Comparison of ENCODE assay signal across 13 cellular contexts in the genomic region with DNA sequence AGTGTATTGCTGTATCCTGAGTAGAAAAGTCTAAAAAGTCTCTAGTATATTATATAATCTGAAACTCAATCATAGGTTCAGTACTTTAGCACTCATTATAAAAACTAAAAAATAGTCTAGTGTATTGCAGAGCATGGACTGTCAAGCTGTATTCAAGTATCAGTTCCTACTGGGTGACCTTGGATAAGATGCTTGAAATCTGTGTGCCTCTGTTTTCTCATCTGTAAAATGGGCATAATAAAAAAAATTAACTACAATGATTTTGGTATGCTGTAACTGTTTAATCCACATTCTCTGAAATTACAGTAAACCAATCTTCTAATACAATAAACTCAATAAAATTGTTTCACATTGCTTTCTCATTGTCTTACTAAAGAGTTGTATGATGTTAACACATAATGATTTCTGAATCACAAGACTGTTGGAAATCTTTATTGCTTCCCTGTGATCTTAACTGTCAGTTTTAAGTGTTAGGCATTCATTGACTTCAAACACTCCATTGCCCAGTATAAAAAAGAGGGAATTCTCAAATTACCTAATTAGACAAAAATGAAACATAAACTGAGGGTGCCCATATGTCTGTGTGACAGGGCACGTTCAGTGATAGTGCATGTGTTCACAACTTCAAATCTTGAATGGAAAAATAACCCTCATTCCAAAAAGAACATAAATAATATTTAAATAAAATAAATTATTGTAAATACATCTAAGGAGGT. TPM values are rescaled to one million over a fixed set of nuclear protein-coding genes. Genes with fewer than 3 reads are reported as not detected.
DNase-seq lines count a peak whose midpoint lies in the region; ATAC-seq and TF ChIP-seq lines count a peak whose summit lies in the region.
"Had no signal": no experiment of that assay in that cellular context is flagged by ENCODE, and none has a peak within 500 bp of the region (broad histone marks: within the 10 kb centered on the region; RNA-seq: fewer than 3 reads in every experiment).

No MANE protein-coding gene starts in this region.

- peak overlapping the region in 2 of 3 experiments; percentile 91 to 92 for H3K4me3 Mint-ChIP-seq in nephron
- H3K4me3 Mint-ChIP-seq: activated T-cell treated with anti-CD3 and anti-CD28 coated beads, Interleukin-2, amount 50 U/mL, for 72 hours; central memory CD8-positive, alpha-beta T cell; GM23338 had no signal

- intact Hi-C loops in heart right ventricle (cut with DNase I) (loop anchor here in 4 of 10 donors (5.0 to 10.0 kb wide), 5 partner anchors 49 to 211 kb away; no protein-coding TSS in a partner anchor), left cardiac atrium (cut with DNase I) (loop anchor here (5.0 to 10.0 kb wide), 2 partner anchors 51 to 59 kb away; no protein-coding TSS in a partner anchor), esophagus muscularis mucosa (cut with DNase I) (no loop called here), uterus (cut with DNase I; ENCODE audit: low total_unique reads) (no loop called here)

- WGBS in heart right ventricle, 2 donors: 17 to 21% methylated on average over 1 of the region's 1 CpG
- 44% methylated on average over 1 of the region's 1 CpG for WGBS in esophagus muscularis mucosa

- no peaks in the 10 kb centered on the region for H3K9me3 ChIP-seq in heart right ventricle
- no peaks in the 10 kb centered on the region for H3K9me3 ChIP-seq in esophagus muscularis mucosa
- H3K9me3 ChIP-seq in uterus: no peaks in the 10 kb centered on the region

- no peaks in the 10 kb centered on the region for H3K9me3 Mint-ChIP-seq in nephron
- H3K9me3 Mint-ChIP-seq: activated T-cell treated with anti-CD3 and anti-CD28 coated beads, Interleukin-2, amount 50 U/mL, for 72 hours; central memory CD8-positive, alpha-beta T cell; GM23338 had no signal

- H3K27ac ChIP-seq in heart right ventricle (peak overlapping the region; percentile 18 to 98 (median 93)), esophagus muscularis mucosa (replicated peaks in 1 of 4) (peak overlapping the region; percentile 91 to 94 (median 92)), uterus (peak overlapping the region; percentile 94 to 98)

- TF ChIP-seq CTCF in heart right ventricle (IDR thresholded peaks at IDR 0.05): no peak
- no peak for TF ChIP-seq CTCF in esophagus muscularis mucosa (IDR thresholded peaks at IDR 0.05)
- TF ChIP-seq CTCF in nephron (IDR thresholded peaks at IDR 0.05; ENCODE audit: unreplicated experiment in 3 of 3): no peak
- TF ChIP-seq CTCF in uterus (IDR thresholded peaks at IDR 0.05): no peak

- TF ChIP-seq POLR2A in esophagus muscularis mucosa (IDR thresholded peaks at IDR 0.05; ENCODE audit: low read depth) (no peak), uterus (IDR thresholded peaks at IDR 0.05) (no peak)

- H3K27me3 ChIP-seq in heart right ventricle (no peaks in the 10 kb centered on the region), esophagus muscularis mucosa (no peaks in the 10 kb centered on the region), uterus (no peaks in the 10 kb centered on the region)

- no peak for TF ChIP-seq EP300 in esophagus muscularis mucosa (IDR thresholded peaks at IDR 0.05)

- H3K36me3 Mint-ChIP-seq in nephron (ENCODE audit: low read depth): no peaks in the 10 kb centered on the region

- no peak for ATAC-seq in heart right ventricle
- ATAC-seq in left cardiac atrium: no peak
- no peak for ATAC-seq in HG03139 (IDR thresholded peaks at IDR 0.05; ENCODE audit: unreplicated experiment)
- ATAC-seq: activated T-cell treated with anti-CD3 and anti-CD28 coated beads, Interleukin-2, amount 50 U/mL, for 72 hours; GM23338 had no signal

- H3K4me1 Mint-ChIP-seq in nephron: peaks cover 63% of the 10 kb centered on the region

- H3K36me3 ChIP-seq in heart right ventricle: peaks cover 0 to 9% (median 0%) of the 10 kb centered on the region in 9 donors
- no peaks in the 10 kb centered on the region for H3K36me3 ChIP-seq in esophagus muscularis mucosa
- H3K36me3 ChIP-seq in uterus: no peaks in the 10 kb centered on the region

- H3K4me1 ChIP-seq in heart right ventricle (peaks cover 10 to 76% (median 62%) of the 10 kb centered on the region in 9 donors), esophagus muscularis mucosa (peaks cover 49 to 79% (median 71%) of the 10 kb centered on the region in 4 donors), uterus (peaks cover 0 to 6% of the 10 kb centered on the region in 2 donors)

- DNase-seq in heart right ventricle: no peak
- no peak for DNase-seq in left cardiac atrium
- DNase-seq in esophagus muscularis mucosa (ENCODE audit: extremely low spot score): no peak
- DNase-seq in uterus: no peak
- no peak for DNase-seq in NCI-H226
- DNase-seq in NCI-H1048 (lab: John Stamatoyannopoulos, UW): no peak
- DNase-seq: activated T-cell treated with anti-CD3 and anti-CD28 coated beads, Interleukin-2, amount 50 U/mL, for 72 hours; NCI-H2227 treated with DMSO at 0.1 percent for 48 hours; SIG-M5 had no signal

- H3K27me3 Mint-ChIP-seq in nephron (ENCODE audit: low read depth): no peaks in the 10 kb centered on the region

- H3K27ac Mint-ChIP-seq in nephron: peak overlapping the region in 1 of 3 experiments; percentile 97
- H3K27ac Mint-ChIP-seq: activated T-cell treated with anti-CD3 and anti-CD28 coated beads, Interleukin-2, amount 50 U/mL, for 72 hours; GM23338 had no signal

- H3K4me3 ChIP-seq in heart right ventricle: peak overlapping the region in 9 of 10 donors; percentile 59 to 84 (median 72)
- H3K4me3 ChIP-seq in esophagus muscularis mucosa: peak overlapping the region; percentile 68 to 77 (median 72)
- H3K4me3 ChIP-seq in uterus: peak overlapping the region in 1 of 2 donors; percentile 62

RNA-seq across cellular contexts. Expression of gene STARD13, which starts 2.2 kb away (rescaled TPM):
- total RNA-seq in heart right ventricle (10 to 100 TPM; 18.2 to 38.3 (median 28.5) TPM), left cardiac atrium (10 to 100 TPM; 26.8 to 33.3 TPM), esophagus muscularis mucosa (10 to 100 TPM; 44.9 to 59.2 (median 56.2) TPM), uterus (10 to 100 TPM; 36.8 to 65.6 (median 46.0) TPM)
- 10 to 100 TPM in 1 of 2 donors, 1 to 10 TPM in 1; 7.1 to 15.2 TPM for polyA plus RNA-seq in heart right ventricle

Comparison
In these comparisons a context has a peak if more than half of its experiments do, and no peak if none do; other contexts are left out.
1. intact Hi-C loops: an anchor here in left cardiac atrium (5.0 to 10.0 kb wide); none called in esophagus muscularis mucosa and uterus.